ENCODE assay signal across 8 cellular contexts in genomic region chr15:64009798-64010241, GRCh38. TPM values are rescaled to one million over a fixed set of nuclear protein-coding genes. Genes with fewer than 3 reads are reported as not detected.
DNase-seq lines count a peak whose midpoint lies in the region; ATAC-seq lines count a peak whose summit lies in the region.

No MANE protein-coding gene starts in this region.

- no peak overlapping the region for H3K4me3 ChIP-seq in SJCRH30

- H3K27me3 ChIP-seq in SJCRH30: no peaks in the 10 kb centered on the region

- ATAC-seq in HG02610 (IDR thresholded peaks at IDR 0.05; ENCODE audit: unreplicated experiment) (peak; percentile 61), HG03039 (IDR thresholded peaks at IDR 0.05; ENCODE audit: unreplicated experiment) (no peak)

- peaks cover 18% of the 10 kb centered on the region for H3K4me1 ChIP-seq in SJCRH30

- H3K27ac ChIP-seq in epithelial cell of prostate: peak overlapping the region; percentile 83
- H3K27ac ChIP-seq in SJCRH30: no peak overlapping the region

- in situ Hi-C loops in KBM-7 (cut with MboI; ENCODE audit: low pct_unique_long_range_greater_than_20kb, low sequenced_read_pairs): no loop called here

- no peaks in the 10 kb centered on the region; the same call in 1 of the 2 replicates for H3K36me3 ChIP-seq in SJCRH30

- H3K9me3 ChIP-seq in SJCRH30 (replicated peaks): no peaks in the 10 kb centered on the region

- DNase-seq in activated CD4-positive, alpha-beta T cell treated with anti-CD3 and anti-CD28 coated beads for 4 hours: peak; percentile 33 to 65
- DNase-seq in epithelial cell of prostate (ENCODE audit: low read depth, low spot score) (peak; percentile 68), SJCRH30 (no peak), NCI-H2081 treated with DMSO at 0.1 percent for 48 hours (lab: John Stamatoyannopoulos, UW) (no peak), KBM-7 (no peak)
- peak; percentile 19 to 30 for DNase-seq in stimulated activated CD8-positive, alpha-beta memory T cell treated with anti-CD3 and anti-CD28 coated beads, Interleukin-7, amount 100 ng/mL, for 4 hours (ENCODE audit: low read depth in 2 of 2)

RNA-seq across cellular contexts. Expression of gene DAPK2, which starts 36.5 kb away (rescaled TPM):
- 0.23 and 0.85 TPM in 2 replicates for total RNA-seq in SJCRH30 (2014; rRNA removed; shearing (Covaris generic))

Comparison
In these comparisons a context has a peak if more than half of its experiments do, and no peak if none do; other contexts are left out.
1. DNase-seq: peak in activated CD4-positive, alpha-beta T cell treated with anti-CD3 and anti-CD28 coated beads for 4 hours (2 of 2), epithelial cell of prostate (single experiment) and stimulated activated CD8-positive, alpha-beta memory T cell treated with anti-CD3 and anti-CD28 coated beads, Interleukin-7, amount 100 ng/mL, for 4 hours (2 of 2); none in SJCRH30 (0 of 2), NCI-H2081 treated with DMSO at 0.1 percent for 48 hours (single experiment) and KBM-7 (single experiment).